ENCODE assay signal across 7 cellular contexts in the genomic region with DNA sequence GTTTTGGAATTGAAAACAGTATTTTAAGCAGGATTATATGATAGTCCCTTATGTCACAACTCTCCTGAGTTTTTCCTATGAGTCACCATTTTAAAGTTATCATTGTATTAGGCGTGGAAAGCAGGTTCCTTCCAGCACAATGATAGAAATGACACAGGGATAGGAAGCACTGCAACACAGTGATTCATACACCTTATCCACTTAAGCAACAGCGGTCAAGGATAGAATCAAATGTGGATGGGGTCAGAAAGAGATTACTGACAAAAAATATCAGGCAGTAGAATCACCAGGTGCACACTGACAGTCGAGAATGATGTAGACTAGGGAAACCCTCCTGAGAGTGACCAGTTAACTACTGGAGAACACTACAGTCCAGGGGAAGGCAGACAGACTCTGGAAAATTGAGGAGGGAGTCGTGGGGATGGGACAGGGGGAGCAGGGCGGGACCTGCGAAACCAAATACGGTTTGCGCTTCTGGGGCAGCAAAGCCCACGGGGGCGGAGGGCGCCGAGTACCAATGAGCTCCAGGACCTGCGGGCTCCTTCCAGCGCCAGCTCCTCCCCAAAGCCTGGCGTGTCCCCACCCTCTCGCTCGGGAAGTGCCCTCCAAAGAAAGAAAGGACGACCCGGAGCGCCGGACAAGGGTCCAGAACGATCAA. TPM values are rescaled to one million over a fixed set of nuclear protein-coding genes. Genes with fewer than 3 reads are reported as not detected.
DNase-seq lines count a peak whose midpoint lies in the region; ATAC-seq, FAIRE-seq and TF ChIP-seq lines count a peak whose summit lies in the region.

No MANE protein-coding gene starts in this region.

- no peak for TF ChIP-seq EP300 in stomach (IDR thresholded peaks at IDR 0.05)

- peak; percentile 52 for ATAC-seq in GM21447 (IDR thresholded peaks at IDR 0.05; ENCODE audit: unreplicated experiment)

- H3K9me3 ChIP-seq in OCI-LY1 (ENCODE audit: low read length) (no peaks in the 10 kb centered on the region), stomach (no peaks in the 10 kb centered on the region)

- H3K4me3 ChIP-seq in HL-60 (replicated peaks; ENCODE audit: insufficient read depth, low read length), result peak overlapping the region; percentile 83
- peak overlapping the region; percentile 94 for H3K4me3 ChIP-seq in OCI-LY1 (ENCODE audit: low read depth, low read length, poor library complexity, severe bottlenecking)
- peak overlapping the region; percentile 98 for H3K4me3 ChIP-seq in bronchial epithelial cell (ENCODE audit: low read depth, low read length)
- peak overlapping the region; percentile 59 for H3K4me3 ChIP-seq in kidney epithelial cell (ENCODE audit: low read depth, low read length)
- H3K4me3 ChIP-seq in stomach, result peak overlapping the region; percentile 51 to 81 (median 64)

- DNase-seq in GM04503 (ENCODE audit: low read depth), result peak; percentile 28
- DNase-seq in HL-60 (ENCODE audit: low read depth in 1 of 2, low spot score in 1 of 2), result peak in 1 of 2 experiments; percentile 77
- peak; percentile 93 for DNase-seq in bronchial epithelial cell (ENCODE audit: low read depth)
- DNase-seq in kidney epithelial cell (ENCODE audit: low read depth), result peak; percentile 45
- no peak for DNase-seq in stomach

- H3K79me2 ChIP-seq in OCI-LY1 (ENCODE audit: insufficient read depth, low read length), result peaks cover 50% of the 10 kb centered on the region

- H3K27me3 ChIP-seq in HL-60 (ENCODE audit: insufficient read depth, poor library complexity, severe bottlenecking) (no peaks in the 10 kb centered on the region), OCI-LY1 (ENCODE audit: insufficient read depth, low read length) (no peaks in the 10 kb centered on the region), bronchial epithelial cell (ENCODE audit: control insufficient read depth, insufficient read depth, low read length) (no peaks in the 10 kb centered on the region), kidney epithelial cell (ENCODE audit: control insufficient read depth, insufficient read depth, low read length) (no peaks in the 10 kb centered on the region), stomach (no peaks in the 10 kb centered on the region)

- H2AFZ ChIP-seq in OCI-LY1 (ENCODE audit: low read length), result no peak overlapping the region

- H3K27ac ChIP-seq in HL-60 (replicated peaks) (peak overlapping the region; percentile 78), OCI-LY1 (ENCODE audit: low read depth, low read length, poor library complexity, severe bottlenecking) (peak overlapping the region; percentile 86), stomach (peak overlapping the region; percentile 98 to 99 (median 99))

- peak overlapping the region; percentile 92 for H3K9ac ChIP-seq in OCI-LY1 (ENCODE audit: low read length)

- peak overlapping the region; percentile 98 for H3K4me2 ChIP-seq in OCI-LY1 (ENCODE audit: low read length)

- FAIRE-seq in bronchial epithelial cell (lab: Jason Lieb, UNC), result no peak

- no peaks in the 10 kb centered on the region for H3K9me2 ChIP-seq in OCI-LY1 (ENCODE audit: low read depth, low read length)

- intact Hi-C loops in stomach (cut with DNase I; ENCODE audit: low total_unique reads), result no loop called here

- 0 to 1% (median 0%) methylated on average over 18 to 22 of the region's 22 CpGs for WGBS in stomach, 5 donors

- H3F3A ChIP-seq in OCI-LY1 (ENCODE audit: insufficient read depth, low read length), result no peaks in the 10 kb centered on the region

- TF ChIP-seq CTCF in HL-60 (IDR thresholded peaks at IDR 0.05; ENCODE audit: insufficient read depth, low read length), result no peak
- TF ChIP-seq CTCF in OCI-LY1 (IDR thresholded peaks at IDR 0.05; ENCODE audit: low read length), result no peak
- no peak for TF ChIP-seq CTCF in bronchial epithelial cell (IDR thresholded peaks at IDR 0.05; ENCODE audit: insufficient read depth, low read length, severe bottlenecking)
- no peak for TF ChIP-seq CTCF in kidney epithelial cell (IDR thresholded peaks at IDR 0.05; ENCODE audit: insufficient read depth, low read length, poor library complexity, severe bottlenecking)
- TF ChIP-seq CTCF in stomach (IDR thresholded peaks at IDR 0.05), result no peak

- no peaks in the 10 kb centered on the region for H4K20me1 ChIP-seq in OCI-LY1 (ENCODE audit: insufficient read depth, low read length)

- no peak for TF ChIP-seq POLR2A in stomach (IDR thresholded peaks at IDR 0.05)

- H3K4me1 ChIP-seq in OCI-LY1 (ENCODE audit: insufficient read depth, low read length, severe bottlenecking) (peaks cover 55% of the 10 kb centered on the region), stomach (peaks cover 22 to 55% (median 42%) of the 10 kb centered on the region in 4 donors)

- no peaks in the 10 kb centered on the region for H3K36me3 ChIP-seq in OCI-LY1 (ENCODE audit: insufficient read depth, low read length)
- H3K36me3 ChIP-seq in bronchial epithelial cell (ENCODE audit: control insufficient read depth, insufficient read depth, low read length), result no peaks in the 10 kb centered on the region
- no peaks in the 10 kb centered on the region for H3K36me3 ChIP-seq in kidney epithelial cell (ENCODE audit: control insufficient read depth, insufficient read depth, low read length)
- no peaks in the 10 kb centered on the region for H3K36me3 ChIP-seq in stomach

RNA-seq across cellular contexts. Expression of gene PNPLA8, which starts 0.5 kb away (rescaled TPM):
- total RNA-seq in bronchial epithelial cell, result 26.3 and 36.6 TPM in 2 replicates
- total RNA-seq in kidney epithelial cell, result 22.3 and 26.3 TPM in 2 replicates
- total RNA-seq in stomach, result 10 to 100 TPM in 4 of 5 donors, under 1 TPM in 1; 0.87 to 43.5 (median 21.3) TPM
- 10 to 100 TPM in 2 of 3 donors, 1 to 10 TPM in 1; 9.7 to 18.2 (median 15.2) TPM for polyA plus RNA-seq in stomach

RNA-seq across cellular contexts. Expression of gene THAP5, which starts 44.0 kb away (rescaled TPM):
- total RNA-seq in bronchial epithelial cell (21.1 and 23.2 TPM in 2 replicates), kidney epithelial cell (26.3 and 30.9 TPM in 2 replicates), stomach (10 to 100 TPM; 16.2 to 73.2 (median 27.4) TPM)
- polyA plus RNA-seq in stomach, result 1 to 10 TPM; 5.8 to 9.9 (median 7.1) TPM

RNA-seq across cellular contexts. Expression of gene DNAJB9, which starts 44.2 kb away (rescaled TPM):
- 85.0 and 142 TPM in 2 replicates for total RNA-seq in bronchial epithelial cell
- total RNA-seq in kidney epithelial cell, result 49.5 and 72.7 TPM in 2 replicates
- 100 to 1,000 TPM in 1 of 5 donors, 10 to 100 TPM in 3, 1 to 10 TPM in 1; 2.6 to 218 (median 22.2) TPM for total RNA-seq in stomach
- 10 to 100 TPM in 2 of 3 donors, 1 to 10 TPM in 1; 7.0 to 12.7 (median 11.5) TPM for polyA plus RNA-seq in stomach
